23 cellular contexts compared by ENCODE assay signal in the genomic region with DNA sequence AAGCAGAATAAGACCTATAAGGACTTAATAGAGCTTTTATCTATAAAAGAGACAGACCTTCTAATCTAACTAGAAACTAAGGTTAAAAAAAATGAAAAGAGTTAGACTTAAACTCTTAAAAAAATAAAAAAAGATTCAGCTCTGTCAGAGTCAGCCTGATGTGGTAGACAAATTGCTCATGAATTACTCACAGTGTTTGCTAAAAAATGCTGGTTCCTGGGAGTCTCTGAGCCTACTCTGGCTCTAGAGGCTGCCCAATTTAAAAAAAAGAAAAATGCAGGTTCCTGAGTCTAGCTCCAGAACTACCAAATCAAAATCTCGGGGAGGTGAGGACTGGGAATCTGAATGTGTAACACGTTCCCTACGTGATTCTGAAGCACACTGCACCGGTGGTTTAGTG. TPM values are rescaled to one million over a fixed set of nuclear protein-coding genes. Genes with fewer than 3 reads are reported as not detected.
DNase-seq lines count a peak whose midpoint lies in the region; FAIRE-seq and TF ChIP-seq lines count a peak whose summit lies in the region.
"Had no signal": no experiment of that assay in that cellular context is flagged by ENCODE, and none has a peak within 500 bp of the region (broad histone marks: within the 10 kb centered on the region; RNA-seq: fewer than 3 reads in every experiment).

No MANE protein-coding gene starts in this region.

- no peak overlapping the region for H3K14ac ChIP-seq in H9 (ENCODE audit: insufficient read depth, low read length)

- peak overlapping the region in 1 of 3 experiments; percentile 69; a peak in 2 of 7 replicates for H3K27ac Mint-ChIP-seq in H9
- H3K27ac Mint-ChIP-seq: CD4-positive, alpha-beta T cell; endodermal cell had no signal

- H3K79me1 ChIP-seq in H9 (ENCODE audit: insufficient read depth, low read depth, low read length, poor library complexity, severe bottlenecking) = no peaks in the 10 kb centered on the region

- no peak overlapping the region for H4K5ac ChIP-seq in H9 (ENCODE audit: insufficient read length, low read depth, low read length)

- H3K27me3 ChIP-seq in H9 (ENCODE audit: insufficient read depth, low read length) = no peaks in the 10 kb centered on the region
- H3K27me3 ChIP-seq: adrenal gland, gastrocnemius medialis had no signal

- DNase-seq in AG08395 (ENCODE audit: low spot score) = peak; percentile 78
- DNase-seq in LHCN-M2 (ENCODE audit: low read depth) = peak; percentile 82
- peak; percentile 51 for DNase-seq in astrocyte of the hippocampus (ENCODE audit: low read depth, low spot score)
- DNase-seq in hepatic stellate cell (ENCODE audit: low spot score) = peak; percentile 82
- DNase-seq in GM12892 (ENCODE audit: insufficient read length) = no peak
- no peak for DNase-seq in activated T-cell treated with anti-CD3 and anti-CD28 coated beads, Interleukin-2, amount 50 U/mL, for 48 hours
- DNase-seq in substantia nigra (lab: John Stamatoyannopoulos, UW) = no peak
- DNase-seq in H9 = no peak
- DNase-seq: adrenal gland; CD4-positive, alpha-beta T cell; DMS53; endodermal cell; gastrocnemius medialis; KBM-7; NCI-H1092 treated with DMSO at 0.1 percent for 48 hours; NCI-H2081 treated with DMSO at 0.1 percent for 48 hours; NCI-H526; stimulated activated naive CD4-positive, alpha-beta T cell had no signal

- H3K27ac ChIP-seq in substantia nigra (ENCODE audit: low read depth, low read length, poor library complexity, severe bottlenecking) = no peak overlapping the region
- no peak overlapping the region for H3K27ac ChIP-seq in H9 (ENCODE audit: insufficient read length, low read depth, low read length)
- H3K27ac ChIP-seq: adrenal gland, gastrocnemius medialis had no signal

- H3K79me2 ChIP-seq in H9 (ENCODE audit: insufficient read depth, low read length) = no peaks in the 10 kb centered on the region

- no peak for TF ChIP-seq POLR2A in GM12892 (IDR thresholded peaks at IDR 0.05; ENCODE audit: low read depth, low read length)

- no peak for FAIRE-seq in GM12892 (lab: Jason Lieb, UNC)
- FAIRE-seq: A549, H54 had no signal

- H3K56ac ChIP-seq in H9 (ENCODE audit: insufficient read length, low read depth, low read length) = no peak overlapping the region

- H3K4ac ChIP-seq in H9 (ENCODE audit: low read depth, low read length) = no peak overlapping the region

- H2BK120ac ChIP-seq in H9 (ENCODE audit: low read depth, low read length, poor library complexity, severe bottlenecking) = no peak overlapping the region

- no peak overlapping the region for H2BK15ac ChIP-seq in H9 (ENCODE audit: low read depth, low read length)

- no peak overlapping the region for H3K4me2 ChIP-seq in H9 (ENCODE audit: insufficient read depth, insufficient read length, low read length)
- H3K4me2 ChIP-seq: A549 had no signal

- H2BK5ac ChIP-seq in H9 (ENCODE audit: insufficient read length, low read length) = no peak overlapping the region

- no peak overlapping the region for H4K91ac ChIP-seq in H9 (ENCODE audit: insufficient read length, low read depth, low read length)

- peaks cover 3 to 8% of the 10 kb centered on the region in 2 experiments; a peak in 4 of 5 replicates for H3K9me3 Mint-ChIP-seq in H9
- H3K9me3 Mint-ChIP-seq: CD4-positive, alpha-beta T cell; endodermal cell had no signal

- H3K4me1 Mint-ChIP-seq in H9 = peaks cover 36 to 38% of the 10 kb centered on the region in 2 experiments

- H2BK12ac ChIP-seq in H9 (ENCODE audit: insufficient read length, low read depth, low read length) = no peak overlapping the region

- no peaks in the 10 kb centered on the region for H3K23me2 ChIP-seq in H9 (ENCODE audit: insufficient read length, low read depth, low read length, poor library complexity, severe bottlenecking)

- H3T11ph ChIP-seq in H9 (ENCODE audit: low read length) = no peak overlapping the region

- no peaks in the 10 kb centered on the region for H4K20me1 ChIP-seq in H9 (ENCODE audit: control insufficient read depth, insufficient read depth, insufficient read length)

- no CpG with 5 or more reads among the region's 4 CpGs for WGBS in H9 (ENCODE audit: extremely low coverage, insufficient read length, low lambda C conversion rate)

- no peak overlapping the region for H3K9ac ChIP-seq in H9 (ENCODE audit: extremely low read depth, insufficient read length, low read length)

- peaks cover 0 to 4% (median 0%) of the 10 kb centered on the region in 3 experiments; a peak in 1 of 7 replicates for H3K36me3 Mint-ChIP-seq in H9 (ENCODE audit: insufficient read depth in 1 of 3, low read depth in 3 of 3)

- H3K4me3 Mint-ChIP-seq in H9 = no peak overlapping the region
- H3K4me3 Mint-ChIP-seq: CD4-positive, alpha-beta T cell; endodermal cell had no signal

- peaks cover 8% of the 10 kb centered on the region for H3K27me3 Mint-ChIP-seq in H9 (ENCODE audit: low read depth)

- H2AFZ ChIP-seq in H9 (ENCODE audit: low read length) = no peak overlapping the region

- no peaks in the 10 kb centered on the region for H3K9me3 ChIP-seq in H9 (ENCODE audit: control insufficient read depth, low read depth, low read length)
- H3K9me3 ChIP-seq: A549, adrenal gland, gastrocnemius medialis had no signal

- no peak for TF ChIP-seq CTCF in H9 (conservative IDR thresholded peaks at IDR 0.05)

- no peak overlapping the region for H3K23ac ChIP-seq in H9 (ENCODE audit: insufficient read length, low read depth, low read length)

- H4K8ac ChIP-seq in H9 (replicated peaks; ENCODE audit: insufficient read length, low read depth, low read length) = no peak overlapping the region

- H2AK5ac ChIP-seq in H9 (ENCODE audit: insufficient read length, low read length) = no peak overlapping the region

- H2BK20ac ChIP-seq in H9 (ENCODE audit: low read depth, low read length, poor library complexity, severe bottlenecking) = no peak overlapping the region

- H3K4me1 ChIP-seq in H9 (ENCODE audit: insufficient read depth, low read length) = no peaks in the 10 kb centered on the region
- H3K4me1 ChIP-seq: adrenal gland, gastrocnemius medialis had no signal

- no peak overlapping the region for H3K18ac ChIP-seq in H9 (ENCODE audit: insufficient read length, low read depth, low read length)

RNA-seq across cellular contexts. Expression of a gene that starts 18.1 kb away (rescaled TPM):
- total RNA-seq in LHCN-M2 (2014; rRNA removed) (not detected in 2 replicates), H9 (2021) (not detected in 2 replicates)
- polyA plus RNA-seq in LHCN-M2 (2012) = not detected
- polyA plus RNA-seq in GM12892 (2012; ENCODE audit: missing spikeins) = not detected
- total RNA-seq: activated CD8-positive, alpha-beta memory T cell treated with anti-CD3 and anti-CD28 coated beads for 36 hours; adrenal gland; CD4-positive, alpha-beta T cell; endodermal cell; gastrocnemius medialis; left lobe of liver; T-helper 2 cell treated with Interferon-gamma antibody and Interleukin-4, amounts not matched to agents 100 ng/mL and 5 ng/mL, for 36 hours had no signal
- polyA plus RNA-seq: adrenal gland had no signal

RNA-seq across cellular contexts. Expression of a gene that starts 38.2 kb away (rescaled TPM):
- 55.6 and 59.8 TPM in 2 replicates for total RNA-seq in LHCN-M2 (2014; rRNA removed)
- 52.2 TPM for polyA plus RNA-seq in LHCN-M2 (2012)
- polyA plus RNA-seq in GM12892 (2012; ENCODE audit: missing spikeins) = 10.9 TPM
- total RNA-seq in H9 (2021) = 16.9 and 17.6 TPM in 2 replicates

RNA-seq across cellular contexts. Expression of a gene that starts 39.7 kb away (rescaled TPM):
- under 0.01 and 0.06 TPM in 2 replicates for total RNA-seq in LHCN-M2 (2014; rRNA removed)
- not detected for polyA plus RNA-seq in LHCN-M2 (2012)
- not detected for polyA plus RNA-seq in GM12892 (2012; ENCODE audit: missing spikeins)
- total RNA-seq in H9 (2021) = not detected in 2 replicates
- total RNA-seq: activated CD8-positive, alpha-beta memory T cell treated with anti-CD3 and anti-CD28 coated beads for 36 hours; CD4-positive, alpha-beta T cell; endodermal cell; gastrocnemius medialis; left lobe of liver; T-helper 2 cell treated with Interferon-gamma antibody and Interleukin-4, amounts not matched to agents 100 ng/mL and 5 ng/mL, for 36 hours had no signal
- polyA plus RNA-seq: A549, adrenal gland had no signal

Comparison
In these comparisons a context has a peak if more than half of its experiments do, and no peak if none do; other contexts are left out.
1. DNase-seq: peak in AG08395 (single experiment), LHCN-M2 (single experiment), astrocyte of the hippocampus (single experiment) and hepatic stellate cell (single experiment); none in GM12892 (single experiment), activated T-cell treated with anti-CD3 and anti-CD28 coated beads, Interleukin-2, amount 50 U/mL, for 48 hours (0 of 2), substantia nigra (0 of 49) and H9 (single experiment).